Comparison of ENCODE assay signal across 12 cellular contexts in genomic region chr17:15981646-15982580, GRCh38. TPM values are rescaled to one million over a fixed set of nuclear protein-coding genes. Genes with fewer than 3 reads are reported as not detected.
A peak's percentile ranks its signal among the peaks of the same experiment; 100 is the strongest.
DNase-seq lines count a peak whose midpoint lies in the region; ATAC-seq, FAIRE-seq and TF ChIP-seq lines count a peak whose summit lies in the region.
"Had no signal": no experiment of that assay in that cellular context is flagged by ENCODE, and none has a peak within 500 bp of the region (broad histone marks: within the 10 kb centered on the region; RNA-seq: fewer than 3 reads in every experiment).

No MANE protein-coding gene starts in this region.

- H3K4me1 Mint-ChIP-seq in activated T-helper 17 cell treated with anti-CD3 and anti-CD28 coated beads, Interleukin-2, amount 50 U/mL, for 72 hours: peaks cover 17% of the 10 kb centered on the region

- H3K27ac Mint-ChIP-seq in activated T-helper 17 cell treated with anti-CD3 and anti-CD28 coated beads, Interleukin-2, amount 50 U/mL, for 72 hours: no peak overlapping the region

- peak; percentile 4 for FAIRE-seq in HTR-8/SVneo (lab: Jason Lieb, UNC)

- H3K27me3 Mint-ChIP-seq in activated T-helper 17 cell treated with anti-CD3 and anti-CD28 coated beads, Interleukin-2, amount 50 U/mL, for 72 hours: no peaks in the 10 kb centered on the region
- H3K27me3 Mint-ChIP-seq: CD4-positive, alpha-beta memory T cell had no signal

- H3K36me3 Mint-ChIP-seq in activated T-helper 17 cell treated with anti-CD3 and anti-CD28 coated beads, Interleukin-2, amount 50 U/mL, for 72 hours (ENCODE audit: low read depth): peaks cover 87% of the 10 kb centered on the region

- no peaks in the 10 kb centered on the region for H3K9me3 Mint-ChIP-seq in activated T-helper 17 cell treated with anti-CD3 and anti-CD28 coated beads, Interleukin-2, amount 50 U/mL, for 72 hours
- H3K9me3 Mint-ChIP-seq: CD4-positive, alpha-beta memory T cell had no signal

- H3K4me3 Mint-ChIP-seq in activated T-helper 17 cell treated with anti-CD3 and anti-CD28 coated beads, Interleukin-2, amount 50 U/mL, for 72 hours: peak overlapping the region; percentile 13
- H3K4me3 Mint-ChIP-seq: CD4-positive, alpha-beta memory T cell had no signal

- no peak for TF ChIP-seq CTCF in foreskin fibroblast (IDR thresholded peaks at IDR 0.05; ENCODE audit: low read depth, low read length)

- ATAC-seq in activated T-helper 17 cell treated with anti-CD3 and anti-CD28 coated beads, Interleukin-2, amount 50 U/mL, for 72 hours (replicated peaks): no peak
- no peak for ATAC-seq in GM21529 (IDR thresholded peaks at IDR 0.05; ENCODE audit: unreplicated experiment)
- ATAC-seq in GM18870 (IDR thresholded peaks at IDR 0.05; ENCODE audit: unreplicated experiment): no peak
- no peak for ATAC-seq in GM21576 (IDR thresholded peaks at IDR 0.05; ENCODE audit: unreplicated experiment)
- ATAC-seq: right cardiac atrium had no signal

- peak; percentile 49 for DNase-seq in AG08396 (ENCODE audit: low spot score)
- DNase-seq in HTR-8/SVneo (ENCODE audit: insufficient read length, low spot score): peak; percentile 62
- peak; percentile 68 to 86 for DNase-seq in foreskin fibroblast
- DNase-seq in dermis blood vessel endothelial cell: no peak
- DNase-seq: CD4-positive, alpha-beta memory T cell; left ventricle myocardium inferior; NK-92 treated with Interleukin-12 subunit alpha and Interleukin-12 subunit beta, amount 100 ng/mL, for 24 hours; right cardiac atrium had no signal

- H3K4me3 ChIP-seq in foreskin fibroblast (ENCODE audit: low read depth in 1 of 2, low read length in 2 of 2): no peak overlapping the region
- H3K4me3 ChIP-seq: left ventricle myocardium inferior had no signal

RNA-seq across cellular contexts. Expression of gene ZSWIM7, which starts 17.6 kb away (rescaled TPM):
- 10 to 100 TPM; 10.9 to 14.8 TPM for total RNA-seq in activated T-helper 17 cell treated with anti-CD3 and anti-CD28 coated beads, Interleukin-2, amount 50 U/mL, for 72 hours
- 16.0 and 17.2 TPM in 2 replicates for total RNA-seq in dermis blood vessel endothelial cell

RNA-seq across cellular contexts. Expression of gene TTC19, which starts 17.7 kb away (rescaled TPM):
- 10 to 100 TPM; 22.2 to 28.8 TPM for total RNA-seq in activated T-helper 17 cell treated with anti-CD3 and anti-CD28 coated beads, Interleukin-2, amount 50 U/mL, for 72 hours
- total RNA-seq in dermis blood vessel endothelial cell: 73.8 and 78.8 TPM in 2 replicates

RNA-seq across cellular contexts. Expression of gene ADORA2B, which starts 37.0 kb away (rescaled TPM):
- 1 to 10 TPM in 1 of 2 donors, under 1 TPM in 1; 0.19 to 3.4 TPM for total RNA-seq in activated T-helper 17 cell treated with anti-CD3 and anti-CD28 coated beads, Interleukin-2, amount 50 U/mL, for 72 hours
- total RNA-seq in dermis blood vessel endothelial cell: 3.6 and 8.2 TPM in 2 replicates
